ENCODE assay signal across 8 cellular contexts in the genomic region with DNA sequence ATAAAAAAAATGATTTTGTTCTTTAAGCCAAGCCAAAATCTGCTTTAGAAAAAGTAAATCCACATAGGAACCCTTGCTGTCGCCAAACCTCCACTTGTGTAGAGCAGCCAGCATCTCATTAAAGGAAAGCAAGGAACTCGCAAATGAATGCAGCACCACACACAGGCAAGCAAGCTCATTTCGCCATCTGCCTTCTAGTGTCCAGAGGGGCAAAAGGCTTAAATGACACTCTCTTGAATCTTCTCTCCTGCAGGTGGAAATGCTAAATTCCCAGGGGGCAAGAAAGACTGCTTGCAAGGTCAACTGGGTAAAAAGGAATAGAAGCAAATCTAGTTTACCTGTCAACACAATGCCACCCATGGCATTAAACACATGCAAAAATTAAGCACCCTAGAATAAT. TPM values are rescaled to one million over a fixed set of nuclear protein-coding genes. Genes with fewer than 3 reads are reported as not detected.
DNase-seq lines count a peak whose midpoint lies in the region; ATAC-seq and TF ChIP-seq lines count a peak whose summit lies in the region.

No MANE protein-coding gene starts in this region.

- CTCF ChIA-PET in WTC11 (lab: Charles Lee): interaction anchor here (0.5 to 4.4 kb wide), 19 partner anchors 9 to 214 kb away, joined by 3 to 30 read pairs (median 4); no protein-coding TSS in a partner anchor

- POLR2A ChIA-PET in WTC11 (lab: Charles Lee): interaction anchor here (0.5 to 1.2 kb wide), 3 partner anchors 27 to 1764 kb away, joined by 3 to 4 read pairs (median 4); no protein-coding TSS in a partner anchor

- TF ChIP-seq CTCF in AG10803 (conservative IDR thresholded peaks at IDR 0.05; ENCODE audit: low read length) (peak; percentile 51), WTC11 (IDR thresholded peaks at IDR 0.05) (no peak)

- peak overlapping the region; percentile 100 for H3K4me3 Mint-ChIP-seq in WTC11

- peaks cover 2% of the 10 kb centered on the region; the same call in 1 of the 2 replicates for H3K27me3 Mint-ChIP-seq in WTC11 (ENCODE audit: low read depth)

- peak; percentile 30 for ATAC-seq in GM18517 (IDR thresholded peaks at IDR 0.05; ENCODE audit: unreplicated experiment)
- ATAC-seq in WTC11: peak; percentile 40
- ATAC-seq in HG03135 (IDR thresholded peaks at IDR 0.05; ENCODE audit: unreplicated experiment): no peak
- no peak for ATAC-seq in GM21737 (IDR thresholded peaks at IDR 0.05; ENCODE audit: unreplicated experiment)

- DNase-seq in AG10803 (ENCODE audit: low read depth) (peak; percentile 68), MV-4-11 (lab: John Stamatoyannopoulos, UW) (peak; percentile 22), WTC11 (ENCODE audit: low spot score) (peak; percentile 30), left kidney (ENCODE audit: low read depth, low spot score) (peak; percentile 76)
- no peak for DNase-seq in stimulated activated CD4-positive, alpha-beta T cell treated with anti-CD3 and anti-CD28 coated beads, Interleukin-4, amount 100 ng/mL, for 1 hour

- H3K27ac Mint-ChIP-seq in WTC11: peak overlapping the region; percentile 74; the same call in 1 of the 2 replicates

- no peaks in the 10 kb centered on the region for H3K36me3 Mint-ChIP-seq in WTC11

- H3K4me1 Mint-ChIP-seq in WTC11: peaks cover 59% of the 10 kb centered on the region

- H3K4me3 ChIP-seq in AG10803 (ENCODE audit: low read length): peak overlapping the region; percentile 94; the same call in 1 of the 2 replicates

- H3K9me3 Mint-ChIP-seq in WTC11: no peaks in the 10 kb centered on the region

TF ChIP-seq in WTC11, 78 proteins besides CTCF, POLR2A, EP300 and RAD21:
- TF ChIP-seq ZNF396 (CRISPR knock-in tag; IDR thresholded peaks at IDR 0.05; ENCODE audit: borderline replicate concordance): no peak
- TF ChIP-seq, protein P1, sequence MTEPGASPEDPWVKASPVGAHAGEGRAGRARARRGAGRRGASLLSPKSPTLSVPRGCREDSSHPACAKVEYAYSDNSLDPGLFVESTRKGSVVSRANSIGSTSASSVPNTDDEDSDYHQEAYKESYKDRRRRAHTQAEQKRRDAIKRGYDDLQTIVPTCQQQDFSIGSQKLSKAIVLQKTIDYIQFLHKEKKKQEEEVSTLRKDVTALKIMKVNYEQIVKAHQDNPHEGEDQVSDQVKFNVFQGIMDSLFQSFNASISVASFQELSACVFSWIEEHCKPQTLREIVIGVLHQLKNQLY (CRISPR knock-in tag; IDR thresholded peaks at IDR 0.05): no peak
- TF ChIP-seq ETV6 (CRISPR knock-in tag; IDR thresholded peaks at IDR 0.05): no peak
- no peak for TF ChIP-seq TEAD4 (CRISPR knock-in tag; IDR thresholded peaks at IDR 0.05)
- TF ChIP-seq, protein P2, sequence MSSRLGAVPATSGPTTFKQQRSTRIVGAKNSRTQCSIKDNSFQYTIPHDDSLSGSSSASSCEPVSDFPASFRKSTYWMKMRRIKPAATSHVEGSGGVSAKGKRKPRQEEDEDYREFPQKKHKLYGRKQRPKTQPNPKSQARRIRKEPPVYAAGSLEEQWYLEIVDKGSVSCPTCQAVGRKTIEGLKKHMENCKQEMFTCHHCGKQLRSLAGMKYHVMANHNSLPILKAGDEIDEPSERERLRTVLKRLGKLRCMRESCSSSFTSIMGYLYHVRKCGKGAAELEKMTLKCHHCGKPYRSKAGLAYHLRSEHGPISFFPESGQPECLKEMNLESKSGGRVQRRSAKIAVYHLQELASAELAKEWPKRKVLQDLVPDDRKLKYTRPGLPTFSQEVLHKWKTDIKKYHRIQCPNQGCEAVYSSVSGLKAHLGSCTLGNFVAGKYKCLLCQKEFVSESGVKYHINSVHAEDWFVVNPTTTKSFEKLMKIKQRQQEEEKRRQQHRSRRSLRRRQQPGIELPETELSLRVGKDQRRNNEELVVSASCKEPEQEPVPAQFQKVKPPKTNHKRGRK (CRISPR knock-in tag; IDR thresholded peaks at IDR 0.05; ENCODE audit: borderline replicate concordance): no peak
- no peak for TF ChIP-seq ZNF317 (CRISPR knock-in tag; IDR thresholded peaks at IDR 0.05; ENCODE audit: borderline replicate concordance, low read depth)
- TF ChIP-seq, protein P3, sequence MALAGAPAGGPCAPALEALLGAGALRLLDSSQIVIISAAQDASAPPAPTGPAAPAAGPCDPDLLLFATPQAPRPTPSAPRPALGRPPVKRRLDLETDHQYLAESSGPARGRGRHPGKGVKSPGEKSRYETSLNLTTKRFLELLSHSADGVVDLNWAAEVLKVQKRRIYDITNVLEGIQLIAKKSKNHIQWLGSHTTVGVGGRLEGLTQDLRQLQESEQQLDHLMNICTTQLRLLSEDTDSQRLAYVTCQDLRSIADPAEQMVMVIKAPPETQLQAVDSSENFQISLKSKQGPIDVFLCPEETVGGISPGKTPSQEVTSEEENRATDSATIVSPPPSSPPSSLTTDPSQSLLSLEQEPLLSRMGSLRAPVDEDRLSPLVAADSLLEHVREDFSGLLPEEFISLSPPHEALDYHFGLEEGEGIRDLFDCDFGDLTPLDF (CRISPR knock-in tag; IDR thresholded peaks at IDR 0.05): no peak
- TF ChIP-seq IRF2 (CRISPR knock-in tag; IDR thresholded peaks at IDR 0.05; ENCODE audit: borderline replicate concordance, low read depth): no peak
- no peak for TF ChIP-seq GRHL2 (CRISPR knock-in tag; IDR thresholded peaks at IDR 0.05; ENCODE audit: insufficient replicate concordance, severe bottlenecking)
- no peak for TF ChIP-seq GTF2I (CRISPR knock-in tag; conservative IDR thresholded peaks at IDR 0.05)
- no peak for TF ChIP-seq SMAD4 (CRISPR knock-in tag; IDR thresholded peaks at IDR 0.05)
- TF ChIP-seq, protein P4, sequence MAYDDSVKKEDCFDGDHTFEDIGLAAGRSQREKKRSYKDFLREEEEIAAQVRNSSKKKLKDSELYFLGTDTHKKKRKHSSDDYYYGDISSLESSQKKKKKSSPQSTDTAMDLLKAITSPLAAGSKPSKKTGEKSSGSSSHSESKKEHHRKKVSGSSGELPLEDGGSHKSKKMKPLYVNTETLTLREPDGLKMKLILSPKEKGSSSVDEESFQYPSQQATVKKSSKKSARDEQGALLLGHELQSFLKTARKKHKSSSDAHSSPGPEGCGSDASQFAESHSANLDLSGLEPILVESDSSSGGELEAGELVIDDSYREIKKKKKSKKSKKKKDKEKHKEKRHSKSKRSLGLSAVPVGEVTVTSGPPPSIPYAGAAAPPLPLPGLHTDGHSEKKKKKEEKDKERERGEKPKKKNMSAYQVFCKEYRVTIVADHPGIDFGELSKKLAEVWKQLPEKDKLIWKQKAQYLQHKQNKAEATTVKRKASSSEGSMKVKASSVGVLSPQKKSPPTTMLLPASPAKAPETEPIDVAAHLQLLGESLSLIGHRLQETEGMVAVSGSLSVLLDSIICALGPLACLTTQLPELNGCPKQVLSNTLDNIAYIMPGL (CRISPR knock-in tag; IDR thresholded peaks at IDR 0.05): no peak
- TF ChIP-seq, protein P5, sequence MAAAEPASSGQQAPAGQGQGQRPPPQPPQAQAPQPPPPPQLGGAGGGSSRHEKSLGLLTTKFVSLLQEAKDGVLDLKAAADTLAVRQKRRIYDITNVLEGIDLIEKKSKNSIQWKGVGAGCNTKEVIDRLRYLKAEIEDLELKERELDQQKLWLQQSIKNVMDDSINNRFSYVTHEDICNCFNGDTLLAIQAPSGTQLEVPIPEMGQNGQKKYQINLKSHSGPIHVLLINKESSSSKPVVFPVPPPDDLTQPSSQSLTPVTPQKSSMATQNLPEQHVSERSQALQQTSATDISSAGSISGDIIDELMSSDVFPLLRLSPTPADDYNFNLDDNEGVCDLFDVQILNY (CRISPR knock-in tag; IDR thresholded peaks at IDR 0.05): no peak
- no peak for TF ChIP-seq GABPB1 (CRISPR knock-in tag; IDR thresholded peaks at IDR 0.05)
- no peak for TF ChIP-seq CREB1 (CRISPR knock-in tag; IDR thresholded peaks at IDR 0.05)
- TF ChIP-seq RELA (CRISPR knock-in tag; IDR thresholded peaks at IDR 0.05; ENCODE audit: borderline replicate concordance): no peak
- TF ChIP-seq, protein P6, sequence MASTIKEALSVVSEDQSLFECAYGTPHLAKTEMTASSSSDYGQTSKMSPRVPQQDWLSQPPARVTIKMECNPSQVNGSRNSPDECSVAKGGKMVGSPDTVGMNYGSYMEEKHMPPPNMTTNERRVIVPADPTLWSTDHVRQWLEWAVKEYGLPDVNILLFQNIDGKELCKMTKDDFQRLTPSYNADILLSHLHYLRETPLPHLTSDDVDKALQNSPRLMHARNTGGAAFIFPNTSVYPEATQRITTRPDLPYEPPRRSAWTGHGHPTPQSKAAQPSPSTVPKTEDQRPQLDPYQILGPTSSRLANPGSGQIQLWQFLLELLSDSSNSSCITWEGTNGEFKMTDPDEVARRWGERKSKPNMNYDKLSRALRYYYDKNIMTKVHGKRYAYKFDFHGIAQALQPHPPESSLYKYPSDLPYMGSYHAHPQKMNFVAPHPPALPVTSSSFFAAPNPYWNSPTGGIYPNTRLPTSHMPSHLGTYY (CRISPR knock-in tag; IDR thresholded peaks at IDR 0.05): no peak

RNA-seq across cellular contexts. Expression of a gene that starts 2.4 kb away (rescaled TPM):
- total RNA-seq in WTC11 (2021): 14.0 to 19.7 TPM (median 15.5 TPM) in 3 replicates

Comparison
In these comparisons a context has a peak if more than half of its experiments do, and no peak if none do; other contexts are left out.
1. ATAC-seq: peak in GM18517 (single experiment) and WTC11 (single experiment); none in HG03135 (single experiment) and GM21737 (single experiment).